Comparison of ENCODE assay signal across 1 cellular context in the genomic region with DNA sequence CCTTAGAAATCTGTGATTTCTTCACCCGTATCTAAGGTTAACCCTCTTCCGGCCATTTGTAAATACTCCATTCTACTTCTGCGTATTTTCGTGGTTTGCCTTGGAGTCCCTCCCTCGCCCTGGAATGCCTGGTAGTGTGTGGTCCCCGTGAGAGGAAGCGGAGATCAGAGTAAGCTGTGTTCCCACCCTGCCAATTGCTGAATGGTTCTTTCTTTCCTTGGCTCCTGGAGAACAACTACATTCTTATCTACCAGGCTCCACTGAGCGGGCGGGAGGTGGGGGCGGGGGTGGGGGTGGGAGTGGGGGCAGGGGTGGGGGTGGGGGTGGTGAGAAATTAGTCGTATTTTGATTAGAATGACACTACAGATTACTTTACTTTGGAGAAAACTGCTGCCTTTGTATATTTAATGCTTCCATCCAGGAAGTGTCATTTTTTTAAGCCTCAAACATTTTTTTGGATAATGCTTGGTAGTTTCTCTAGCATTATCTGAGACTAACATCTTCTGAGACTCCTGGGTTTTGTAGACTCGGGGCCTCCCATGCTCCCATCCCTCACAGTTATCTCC.
TF ChIP-seq lines count a peak whose summit lies in the region.

No MANE protein-coding gene starts in this region.

TF ChIP-seq in GM23338, 12 proteins besides CTCF, POLR2A, EP300 and RAD21:
- TF ChIP-seq REST (IDR thresholded peaks at IDR 0.05; ENCODE audit: unreplicated experiment) (no peak), ZNF114 (CRISPR knock-in tag; IDR thresholded peaks at IDR 0.05) (no peak), ZNF331 (CRISPR knock-in tag; IDR thresholded peaks at IDR 0.05; ENCODE audit: low read depth) (no peak), EZH2 (IDR thresholded peaks at IDR 0.05; ENCODE audit: low read depth, unreplicated experiment) (no peak), POLR2AphosphoS5 (IDR thresholded peaks at IDR 0.05; ENCODE audit: low read depth) (no peak), JUNB (IDR thresholded peaks at IDR 0.05; ENCODE audit: unreplicated experiment) (no peak), NANOG (IDR thresholded peaks at IDR 0.05; ENCODE audit: borderline replicate concordance) (no peak), EZH2phosphoT487 (IDR thresholded peaks at IDR 0.05; ENCODE audit: unreplicated experiment) (no peak), CREB1 (CRISPR knock-in tag; IDR thresholded peaks at IDR 0.05; ENCODE audit: low read depth) (no peak), ETS1 (IDR thresholded peaks at IDR 0.05) (no peak), STAT1 (IDR thresholded peaks at IDR 0.05; ENCODE audit: unreplicated experiment) (no peak)
- TF ChIP-seq, protein P1, sequence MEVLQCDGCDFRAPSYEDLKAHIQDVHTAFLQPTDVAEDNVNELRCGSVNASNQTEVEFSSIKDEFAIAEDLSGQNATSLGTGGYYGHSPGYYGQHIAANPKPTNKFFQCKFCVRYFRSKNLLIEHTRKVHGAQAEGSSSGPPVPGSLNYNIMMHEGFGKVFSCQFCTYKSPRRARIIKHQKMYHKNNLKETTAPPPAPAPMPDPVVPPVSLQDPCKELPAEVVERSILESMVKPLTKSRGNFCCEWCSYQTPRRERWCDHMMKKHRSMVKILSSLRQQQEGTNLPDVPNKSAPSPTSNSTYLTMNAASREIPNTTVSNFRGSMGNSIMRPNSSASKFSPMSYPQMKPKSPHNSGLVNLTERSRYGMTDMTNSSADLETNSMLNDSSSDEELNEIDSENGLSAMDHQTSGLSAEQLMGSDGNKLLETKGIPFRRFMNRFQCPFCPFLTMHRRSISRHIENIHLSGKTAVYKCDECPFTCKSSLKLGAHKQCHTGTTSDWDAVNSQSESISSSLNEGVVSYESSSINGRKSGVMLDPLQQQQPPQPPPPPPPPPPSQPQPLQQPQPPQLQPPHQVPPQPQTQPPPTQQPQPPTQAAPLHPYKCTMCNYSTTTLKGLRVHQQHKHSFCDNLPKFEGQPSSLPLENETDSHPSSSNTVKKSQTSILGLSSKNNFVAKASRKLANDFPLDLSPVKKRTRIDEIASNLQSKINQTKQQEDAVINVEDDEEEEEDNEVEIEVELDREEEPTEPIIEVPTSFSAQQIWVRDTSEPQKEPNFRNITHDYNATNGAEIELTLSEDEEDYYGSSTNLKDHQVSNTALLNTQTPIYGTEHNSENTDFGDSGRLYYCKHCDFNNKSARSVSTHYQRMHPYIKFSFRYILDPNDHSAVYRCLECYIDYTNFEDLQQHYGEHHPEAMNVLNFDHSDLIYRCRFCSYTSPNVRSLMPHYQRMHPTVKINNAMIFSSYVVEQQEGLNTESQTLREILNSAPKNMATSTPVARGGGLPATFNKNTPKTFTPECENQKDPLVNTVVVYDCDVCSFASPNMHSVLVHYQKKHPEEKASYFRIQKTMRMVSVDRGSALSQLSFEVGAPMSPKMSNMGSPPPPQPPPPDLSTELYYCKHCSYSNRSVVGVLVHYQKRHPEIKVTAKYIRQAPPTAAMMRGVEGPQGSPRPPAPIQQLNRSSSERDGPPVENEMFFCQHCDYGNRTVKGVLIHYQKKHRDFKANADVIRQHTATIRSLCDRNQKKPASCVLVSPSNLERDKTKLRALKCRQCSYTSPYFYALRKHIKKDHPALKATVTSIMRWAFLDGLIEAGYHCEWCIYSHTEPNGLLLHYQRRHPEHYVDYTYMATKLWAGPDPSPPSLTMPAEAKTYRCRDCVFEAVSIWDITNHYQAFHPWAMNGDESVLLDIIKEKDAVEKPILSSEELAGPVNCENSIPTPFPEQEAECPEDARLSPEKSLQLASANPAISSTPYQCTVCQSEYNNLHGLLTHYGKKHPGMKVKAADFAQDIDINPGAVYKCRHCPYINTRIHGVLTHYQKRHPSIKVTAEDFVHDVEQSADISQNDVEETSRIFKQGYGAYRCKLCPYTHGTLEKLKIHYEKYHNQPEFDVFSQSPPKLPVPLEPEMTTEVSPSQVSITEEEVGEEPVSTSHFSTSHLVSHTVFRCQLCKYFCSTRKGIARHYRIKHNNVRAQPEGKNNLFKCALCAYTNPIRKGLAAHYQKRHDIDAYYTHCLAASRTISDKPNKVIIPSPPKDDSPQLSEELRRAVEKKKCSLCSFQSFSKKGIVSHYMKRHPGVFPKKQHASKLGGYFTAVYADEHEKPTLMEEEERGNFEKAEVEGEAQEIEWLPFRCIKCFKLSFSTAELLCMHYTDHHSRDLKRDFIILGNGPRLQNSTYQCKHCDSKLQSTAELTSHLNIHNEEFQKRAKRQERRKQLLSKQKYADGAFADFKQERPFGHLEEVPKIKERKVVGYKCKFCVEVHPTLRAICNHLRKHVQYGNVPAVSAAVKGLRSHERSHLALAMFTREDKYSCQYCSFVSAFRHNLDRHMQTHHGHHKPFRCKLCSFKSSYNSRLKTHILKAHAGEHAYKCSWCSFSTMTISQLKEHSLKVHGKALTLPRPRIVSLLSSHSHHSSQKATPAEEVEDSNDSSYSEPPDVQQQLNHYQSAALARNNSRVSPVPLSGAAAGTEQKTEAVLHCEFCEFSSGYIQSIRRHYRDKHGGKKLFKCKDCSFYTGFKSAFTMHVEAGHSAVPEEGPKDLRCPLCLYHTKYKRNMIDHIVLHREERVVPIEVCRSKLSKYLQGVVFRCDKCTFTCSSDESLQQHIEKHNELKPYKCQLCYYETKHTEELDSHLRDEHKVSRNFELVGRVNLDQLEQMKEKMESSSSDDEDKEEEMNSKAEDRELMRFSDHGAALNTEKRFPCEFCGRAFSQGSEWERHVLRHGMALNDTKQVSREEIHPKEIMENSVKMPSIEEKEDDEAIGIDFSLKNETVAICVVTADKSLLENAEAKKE (CRISPR knock-in tag; IDR thresholded peaks at IDR 0.05), result no peak
